Comparison of ENCODE assay signal across 9 cellular contexts in the genomic region with DNA sequence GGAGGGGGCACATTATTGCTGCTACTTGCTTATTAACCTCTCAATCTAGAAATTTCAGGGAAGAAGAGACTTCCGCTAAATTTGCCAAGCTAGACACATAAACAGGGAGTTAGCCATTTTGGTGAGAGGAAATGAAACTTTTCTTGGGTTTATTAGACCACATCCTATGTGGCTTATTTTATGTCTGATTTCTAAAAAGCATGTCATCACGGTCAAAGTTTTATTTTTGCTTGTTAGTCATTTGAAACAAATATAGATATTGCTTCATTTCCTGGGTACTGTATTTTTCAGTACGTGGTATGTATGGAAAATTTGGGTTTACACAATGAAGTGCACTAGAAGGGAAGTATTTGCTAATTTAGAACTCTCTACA.
DNase-seq lines count a peak whose midpoint lies in the region; ATAC-seq and TF ChIP-seq lines count a peak whose summit lies in the region.
"Had no signal": no experiment of that assay in that cellular context is flagged by ENCODE, and none has a peak within 500 bp of the region (broad histone marks: within the 10 kb centered on the region; RNA-seq: fewer than 3 reads in every experiment).

No MANE protein-coding gene starts in this region.

- H3K79me2 ChIP-seq in osteoblast (ENCODE audit: insufficient read depth, low read length) = no peaks in the 10 kb centered on the region

- H3K9me3 ChIP-seq in osteoblast (ENCODE audit: low read depth, low read length) = no peaks in the 10 kb centered on the region

- H3K4me3 ChIP-seq in osteoblast (ENCODE audit: insufficient read depth, low read length) = peak overlapping the region; percentile 22
- H3K4me3 ChIP-seq: K562 had no signal

- DNase-seq in osteoblast (ENCODE audit: insufficient read length, low spot score, missing footprints) (peak; percentile 75), kidney glomerular epithelial cell (lab: John Stamatoyannopoulos, UW) (no peak), NCI-H2171 treated with DMSO at 0.1 percent for 48 hours (lab: John Stamatoyannopoulos, UW) (no peak)

- TF ChIP-seq CTCF in osteoblast (IDR thresholded peaks at IDR 0.05; ENCODE audit: extremely low read depth, low read depth, low read length) = no peak

- no peaks in the 10 kb centered on the region for H3K9me3 Mint-ChIP-seq in activated naive CD8-positive, alpha-beta T cell (ENCODE audit: low read depth)

- H3K27me3 Mint-ChIP-seq in activated naive CD8-positive, alpha-beta T cell = no peaks in the 10 kb centered on the region

- peaks cover 22% of the 10 kb centered on the region for H3K4me1 Mint-ChIP-seq in activated naive CD8-positive, alpha-beta T cell (ENCODE audit: low read depth)

- peak; percentile 77 for ATAC-seq in GM18907 (IDR thresholded peaks at IDR 0.05; ENCODE audit: unreplicated experiment)
- ATAC-seq in HG03378 (IDR thresholded peaks at IDR 0.05; ENCODE audit: unreplicated experiment) = peak; percentile 91
- no peak for ATAC-seq in HG02840 (IDR thresholded peaks at IDR 0.05; ENCODE audit: low FRiP score, unreplicated experiment)
- ATAC-seq in HG03025 (IDR thresholded peaks at IDR 0.05; ENCODE audit: low FRiP score, unreplicated experiment) = no peak
- ATAC-seq: K562 had no signal

- no peak overlapping the region for H3K4me3 Mint-ChIP-seq in activated naive CD8-positive, alpha-beta T cell

- H2AFZ ChIP-seq in osteoblast (ENCODE audit: low read length) = no peak overlapping the region

- H3K27ac ChIP-seq in osteoblast (ENCODE audit: low read depth, low read length) = peak overlapping the region; percentile 52

- H4K20me1 ChIP-seq in osteoblast (ENCODE audit: insufficient read depth, low read length) = no peaks in the 10 kb centered on the region

- peaks cover 13% of the 10 kb centered on the region for H3K4me1 ChIP-seq in osteoblast (ENCODE audit: insufficient read depth, low read length)

- H3K36me3 ChIP-seq in osteoblast (ENCODE audit: insufficient read depth, low read length) = no peaks in the 10 kb centered on the region

- H3K27ac Mint-ChIP-seq in activated naive CD8-positive, alpha-beta T cell = peak overlapping the region; percentile 29

- peak overlapping the region; percentile 38 for H3K4me2 ChIP-seq in osteoblast (ENCODE audit: insufficient read depth, low read length)

- H3K36me3 Mint-ChIP-seq in activated naive CD8-positive, alpha-beta T cell = peaks cover 6% of the 10 kb centered on the region

- no peaks in the 10 kb centered on the region for H3K27me3 ChIP-seq in osteoblast (ENCODE audit: insufficient read depth, low read length)

Comparison
In these comparisons a context has a peak if more than half of its experiments do, and no peak if none do; other contexts are left out.
1. ATAC-seq: peak in GM18907 (single experiment) and HG03378 (single experiment); none in HG02840 (single experiment) and HG03025 (single experiment).